21 cellular contexts compared by ENCODE assay signal in genomic region chr12:10374624-10375018, GRCh38. TPM values are rescaled to one million over a fixed set of nuclear protein-coding genes. Genes with fewer than 3 reads are reported as not detected.
DNase-seq lines count a peak whose midpoint lies in the region; ATAC-seq and TF ChIP-seq lines count a peak whose summit lies in the region.
"Had no signal": no experiment of that assay in that cellular context is flagged by ENCODE, and none has a peak within 500 bp of the region (broad histone marks: within the 10 kb centered on the region; RNA-seq: fewer than 3 reads in every experiment).

No MANE protein-coding gene starts in this region.

- POLR2A ChIA-PET in RWPE1 (lab: Yijun Ruan, JAX; ENCODE audit: low non-redundant PET) = no interaction called here

- no peaks in the 10 kb centered on the region for H3K9me3 ChIP-seq in neural progenitor cell (ENCODE audit: low read depth)
- H3K9me3 ChIP-seq: right atrium auricular region, tibial nerve had no signal

- H3K9me2 ChIP-seq in GM23338 (ENCODE audit: insufficient read depth) = no peaks in the 10 kb centered on the region

- intact Hi-C loops in dorsolateral prefrontal cortex (cut with DNase I) = no loop called here

- H3F3A ChIP-seq in GM23338 (replicated peaks; ENCODE audit: low read depth) (no peaks in the 10 kb centered on the region), neural progenitor cell (ENCODE audit: low read depth) (no peaks in the 10 kb centered on the region)

- H3K27ac ChIP-seq in GM23338 (ENCODE audit: low read depth) (no peak overlapping the region), RWPE1 (peak overlapping the region; percentile 20), dorsolateral prefrontal cortex (peak overlapping the region in 31 of 59 donors; percentile 19 to 99 (median 75)), caudate nucleus (ENCODE audit: low read depth, low read length) (no peak overlapping the region), neural progenitor cell (no peak overlapping the region)
- H3K27ac ChIP-seq: C4-2B, GM23248, hepatocyte, right atrium auricular region had no signal

- no peak for TF ChIP-seq CTCF in GM23338 (conservative IDR thresholded peaks at IDR 0.05; ENCODE audit: low read depth in 2 of 2)
- TF ChIP-seq CTCF in RWPE1 (conservative IDR thresholded peaks at IDR 0.05; ENCODE audit: low read depth) = no peak
- TF ChIP-seq CTCF in dorsolateral prefrontal cortex (IDR thresholded peaks at IDR 0.05 in 54 of 56, conservative IDR thresholded peaks at IDR 0.05 in 2 of 56; ENCODE audit: low read depth in 1 of 56, partially characterized antibody in 56 of 56) = no peak
- TF ChIP-seq CTCF in neural progenitor cell (IDR thresholded peaks at IDR 0.05) = no peak

- H3K4me3 Mint-ChIP-seq in GM23338 (no peak overlapping the region), neural progenitor cell (no peak overlapping the region)
- peak overlapping the region; percentile 79 for H3K4me3 Mint-ChIP-seq in stimulated activated effector memory CD8-positive, alpha-beta T cell treated with anti-CD3 and anti-CD28 coated beads, Interleukin-12 subunit alpha, Interleukin-12 subunit beta, amount 100 ng/mL, for 72 hours
- H3K4me3 Mint-ChIP-seq: activated CD4-positive, alpha-beta T cell treated with anti-CD3 and anti-CD28 coated beads, Interleukin-2, amount 10 ng/mL, durations not matched to agents 24 days and 14 days; activated naive CD4-positive, alpha-beta T cell treated with anti-CD3 and anti-CD28 coated beads for 36 hours; WTC11 had no signal

- H3K4me1 ChIP-seq in GM23338 (ENCODE audit: insufficient read depth) (peaks cover 24% of the 10 kb centered on the region), neural progenitor cell (peaks cover 10% of the 10 kb centered on the region)
- H3K4me1 ChIP-seq: right atrium auricular region had no signal

- peaks cover 2% of the 10 kb centered on the region for H3K27me3 Mint-ChIP-seq in GM23338 (ENCODE audit: insufficient read depth, low read depth, poor library complexity)
- H3K27me3 Mint-ChIP-seq in neural progenitor cell (ENCODE audit: insufficient read depth, low read depth) = peaks cover 3% of the 10 kb centered on the region

- H3K79me2 ChIP-seq in GM23338 (replicated peaks; ENCODE audit: insufficient read depth) (no peaks in the 10 kb centered on the region), neural progenitor cell (ENCODE audit: low read depth) (no peaks in the 10 kb centered on the region)
- H3K79me2 ChIP-seq: hepatocyte had no signal

- no peak overlapping the region for H3K27ac Mint-ChIP-seq in GM23338
- H3K27ac Mint-ChIP-seq in stimulated activated effector memory CD8-positive, alpha-beta T cell treated with anti-CD3 and anti-CD28 coated beads, Interleukin-12 subunit alpha, Interleukin-12 subunit beta, amount 100 ng/mL, for 72 hours = peak overlapping the region; percentile 97
- H3K27ac Mint-ChIP-seq in neural progenitor cell = no peak overlapping the region
- H3K27ac Mint-ChIP-seq: activated CD4-positive, alpha-beta T cell treated with anti-CD3 and anti-CD28 coated beads, Interleukin-2, amount 10 ng/mL, durations not matched to agents 24 days and 14 days; activated naive CD4-positive, alpha-beta T cell treated with anti-CD3 and anti-CD28 coated beads for 36 hours; WTC11 had no signal

- H3K4me3 ChIP-seq in GM23338 = no peak overlapping the region
- H3K4me3 ChIP-seq in dorsolateral prefrontal cortex = peak overlapping the region in 4 of 59 donors; percentile 34 to 46 (median 46)
- H3K4me3 ChIP-seq in neural progenitor cell = no peak overlapping the region
- H3K4me3 ChIP-seq: GM23248, hepatocyte, lung, right atrium auricular region, tibial nerve had no signal

- H3K27me3 ChIP-seq in GM23338 (ENCODE audit: insufficient read depth) = no peaks in the 10 kb centered on the region
- no peaks in the 10 kb centered on the region for H3K27me3 ChIP-seq in dorsolateral prefrontal cortex
- no peaks in the 10 kb centered on the region for H3K27me3 ChIP-seq in neural progenitor cell
- H3K27me3 ChIP-seq: hepatocyte, right atrium auricular region, tibial nerve had no signal

- H3K9me3 Mint-ChIP-seq in GM23338 (no peaks in the 10 kb centered on the region), neural progenitor cell (no peaks in the 10 kb centered on the region)
- H3K9me3 Mint-ChIP-seq in stimulated activated effector memory CD8-positive, alpha-beta T cell treated with anti-CD3 and anti-CD28 coated beads, Interleukin-12 subunit alpha, Interleukin-12 subunit beta, amount 100 ng/mL, for 72 hours = no peaks in the 10 kb centered on the region
- H3K9me3 Mint-ChIP-seq: activated CD4-positive, alpha-beta T cell treated with anti-CD3 and anti-CD28 coated beads, Interleukin-2, amount 10 ng/mL, durations not matched to agents 24 days and 14 days; activated naive CD4-positive, alpha-beta T cell treated with anti-CD3 and anti-CD28 coated beads for 36 hours; WTC11 had no signal

- no peak for ATAC-seq in GM23338
- peak; percentile 62 for ATAC-seq in stimulated activated effector memory CD8-positive, alpha-beta T cell treated with anti-CD3 and anti-CD28 coated beads, Interleukin-12 subunit alpha, Interleukin-12 subunit beta, amount 100 ng/mL, for 72 hours
- ATAC-seq: WTC11 had no signal

- CTCF ChIA-PET in RWPE1 (lab: Yijun Ruan, JAX) = no interaction called here

- H3K36me3 ChIP-seq in GM23338 (ENCODE audit: insufficient read depth) (no peaks in the 10 kb centered on the region), neural progenitor cell (no peaks in the 10 kb centered on the region)
- H3K36me3 ChIP-seq: right atrium auricular region had no signal

- H3K4me1 Mint-ChIP-seq in GM23338 (peaks cover 35% of the 10 kb centered on the region), neural progenitor cell (peaks cover 10% of the 10 kb centered on the region)
- H3K4me1 Mint-ChIP-seq in stimulated activated effector memory CD8-positive, alpha-beta T cell treated with anti-CD3 and anti-CD28 coated beads, Interleukin-12 subunit alpha, Interleukin-12 subunit beta, amount 100 ng/mL, for 72 hours = peaks cover 64% of the 10 kb centered on the region

- DNase-seq in GM23338 (ENCODE audit: low spot score) (no peak), RWPE1 (ENCODE audit: low spot score) (no peak), dorsolateral prefrontal cortex (no peak), caudate nucleus (lab: John Stamatoyannopoulos, UW) (no peak), MV-4-11 (lab: John Stamatoyannopoulos, UW) (no peak), neural progenitor cell (ENCODE audit: low spot score) (no peak)
- DNase-seq in stimulated activated effector memory CD8-positive, alpha-beta T cell treated with anti-CD3 and anti-CD28 coated beads, Interleukin-12 subunit alpha, Interleukin-12 subunit beta, amount 100 ng/mL, for 72 hours (ENCODE audit: low spot score in 2 of 2) = no peak
- DNase-seq: activated CD4-positive, alpha-beta T cell treated with anti-CD3 and anti-CD28 coated beads, Interleukin-2, amount 10 ng/mL, durations not matched to agents 24 days and 14 days; activated naive CD4-positive, alpha-beta T cell treated with anti-CD3 and anti-CD28 coated beads for 36 hours; GF-D8; GM23248; Kasumi-1; stimulated activated CD4-positive, alpha-beta T cell treated with anti-CD3 and anti-CD28 coated beads, Interleukin-2, amount 100 ng/mL, for 24 hours; T-helper 1 cell had no signal

- H3K36me3 Mint-ChIP-seq in GM23338 (ENCODE audit: low read depth) = no peaks in the 10 kb centered on the region
- H3K36me3 Mint-ChIP-seq in stimulated activated effector memory CD8-positive, alpha-beta T cell treated with anti-CD3 and anti-CD28 coated beads, Interleukin-12 subunit alpha, Interleukin-12 subunit beta, amount 100 ng/mL, for 72 hours = peaks cover 100% of the 10 kb centered on the region
- no peaks in the 10 kb centered on the region for H3K36me3 Mint-ChIP-seq in neural progenitor cell
- H3K36me3 Mint-ChIP-seq: WTC11 had no signal

- H4K20me1 ChIP-seq in GM23338 (replicated peaks; ENCODE audit: insufficient read depth) (no peaks in the 10 kb centered on the region), neural progenitor cell (ENCODE audit: low read depth) (no peaks in the 10 kb centered on the region)

- 0 out of 2 replicates have a peak overlapping the region, but pooled peaks have one; percentile 54 for H2AFZ ChIP-seq in GM23338
- H2AFZ ChIP-seq in neural progenitor cell (replicated peaks) = no peak overlapping the region
- H2AFZ ChIP-seq: GM23248, hepatocyte had no signal

- H3K4me2 ChIP-seq in GM23338 (no peak overlapping the region), neural progenitor cell (no peak overlapping the region)
- H3K4me2 ChIP-seq: hepatocyte had no signal

- no peak overlapping the region for H3K9ac ChIP-seq in neural progenitor cell
- H3K9ac ChIP-seq: GM23248 had no signal

TF ChIP-seq in GM23338, 12 proteins besides CTCF, POLR2A, EP300 and RAD21 (continues in another document):
- TF ChIP-seq ZNF114 (CRISPR knock-in tag; IDR thresholded peaks at IDR 0.05) (no peak), NANOG (IDR thresholded peaks at IDR 0.05; ENCODE audit: borderline replicate concordance) (no peak), CREB1 (CRISPR knock-in tag; IDR thresholded peaks at IDR 0.05; ENCODE audit: low read depth) (no peak)

RNA-seq across cellular contexts. Expression of gene KLRK1, which starts 15.2 kb away (rescaled TPM):
- total RNA-seq in GM23338 (2014; rRNA removed; shearing (Covaris generic)) = not detected in 2 replicates
- polyA plus RNA-seq in GM23338 (2016; fragmentation: Nextera tagmentation; extraction: Ambion mirVana) = not detected in 2 replicates
- total RNA-seq in dorsolateral prefrontal cortex = 1 to 10 TPM in 41 of 120 experiments, under 1 TPM in 61, not detected in 18; 0.26 to 2.9 (median 0.90) TPM
- total RNA-seq in neural progenitor cell (ENCODE audit: low replicate concordance) = not detected in 2 replicates
- total RNA-seq: activated CD4-positive, alpha-beta T cell treated with anti-CD3 and anti-CD28 coated beads, Interleukin-2, amount 10 ng/mL, durations not matched to agents 24 days and 14 days; GM23248; hepatocyte; NCI-H460 had no signal
- polyA plus RNA-seq: GM23248 had no signal

RNA-seq across cellular contexts. Expression of gene KLRC4, which starts 34.9 kb away (rescaled TPM):
- total RNA-seq in GM23338 (2014; rRNA removed; shearing (Covaris generic)) = not detected in 2 replicates
- polyA plus RNA-seq in GM23338 (2016; fragmentation: Nextera tagmentation; extraction: Ambion mirVana) = not detected in 2 replicates
- total RNA-seq in dorsolateral prefrontal cortex (1 to 10 TPM in 85 of 120 experiments, under 1 TPM in 19, not detected in 16; 0.48 to 6.1 (median 1.6) TPM), neural progenitor cell (ENCODE audit: low replicate concordance) (not detected in 2 replicates)
- total RNA-seq: activated CD4-positive, alpha-beta T cell treated with anti-CD3 and anti-CD28 coated beads, Interleukin-2, amount 10 ng/mL, durations not matched to agents 24 days and 14 days; activated naive CD4-positive, alpha-beta T cell treated with anti-CD3 and anti-CD28 coated beads for 36 hours; GM23248; hepatocyte; NCI-H460; right atrium auricular region; tibial nerve; WTC11 had no signal
- polyA plus RNA-seq: GM23248, hepatocyte had no signal

RNA-seq across cellular contexts. Expression of gene KLRC3, which starts 45.8 kb away (rescaled TPM):
- not detected in 2 replicates for total RNA-seq in GM23338 (2014; rRNA removed; shearing (Covaris generic))
- polyA plus RNA-seq in GM23338 (2016; fragmentation: Nextera tagmentation; extraction: Ambion mirVana) = not detected in 2 replicates
- total RNA-seq in dorsolateral prefrontal cortex (1 to 10 TPM in 70 of 120 experiments, under 1 TPM in 24, not detected in 26; 0.55 to 4.4 (median 1.4) TPM), neural progenitor cell (ENCODE audit: low replicate concordance) (not detected in 2 replicates)
- total RNA-seq: activated CD4-positive, alpha-beta T cell treated with anti-CD3 and anti-CD28 coated beads, Interleukin-2, amount 10 ng/mL, durations not matched to agents 24 days and 14 days; activated naive CD4-positive, alpha-beta T cell treated with anti-CD3 and anti-CD28 coated beads for 36 hours; GM23248; hepatocyte; NCI-H460; right atrium auricular region; tibial nerve; WTC11 had no signal
- polyA plus RNA-seq: GM23248, hepatocyte had no signal

Comparison
In these comparisons a context has a peak if more than half of its experiments do, and no peak if none do; other contexts are left out.
1. H3K27ac ChIP-seq: peak in RWPE1 (single experiment) and dorsolateral prefrontal cortex (31 of 59); none in GM23338 (single experiment), caudate nucleus (single experiment) and neural progenitor cell (single experiment).